Comparison of ENCODE assay signal across 17 cellular contexts in the genomic region with DNA sequence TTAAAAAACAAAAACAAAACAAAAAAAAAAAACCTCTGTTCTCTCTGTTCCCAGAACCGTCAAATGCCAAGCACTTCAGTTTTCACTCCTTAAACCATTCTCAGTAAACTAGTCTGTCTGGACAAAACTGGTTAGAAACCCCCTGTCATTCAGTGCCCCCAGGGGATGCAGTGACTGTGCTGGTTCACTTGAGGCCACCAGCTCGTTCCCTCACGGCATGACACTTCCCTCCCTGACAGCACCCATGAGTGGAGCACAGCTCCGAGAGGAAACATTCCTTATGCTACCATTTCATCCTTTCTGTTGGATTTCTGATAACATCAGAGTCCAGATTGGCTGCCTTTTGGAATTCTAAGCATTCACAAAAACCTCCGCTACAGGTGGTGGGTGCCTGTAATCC.
DNase-seq lines count a peak whose midpoint lies in the region; ATAC-seq and TF ChIP-seq lines count a peak whose summit lies in the region.
"Had no signal": no experiment of that assay in that cellular context is flagged by ENCODE, and none has a peak within 500 bp of the region (broad histone marks: within the 10 kb centered on the region; RNA-seq: fewer than 3 reads in every experiment).

No MANE protein-coding gene starts in this region.

- TF ChIP-seq CTCF in A673 (conservative IDR thresholded peaks at IDR 0.05; ENCODE audit: low read depth, low read length) = no peak
- no peak for TF ChIP-seq CTCF in IMR-90 (conservative IDR thresholded peaks at IDR 0.05; ENCODE audit: low read depth, low read length)
- TF ChIP-seq CTCF in type B pancreatic cell (conservative IDR thresholded peaks at IDR 0.05) = no peak

- dilution Hi-C loops in IMR-90 (cut with HindIII; ENCODE audit: low sequenced_read_pairs, unreplicated experiment) = no loop called here

- intact Hi-C loops in A673 (cut with micrococcal nuclease; ENCODE audit: unreplicated experiment) = no loop called here
- intact Hi-C loops in IMR-90 (cut with micrococcal nuclease) = no loop called here

- CTCF ChIA-PET in A673 (lab: Charles Lee) = no interaction called here
- CTCF ChIA-PET in IMR-90 (lab: Yijun Ruan, JAX) = no interaction called here

- H4K8ac ChIP-seq in IMR-90 (ENCODE audit: low read depth in 2 of 2, low read length in 2 of 2) = no peak overlapping the region

- no peak overlapping the region for H3K18ac ChIP-seq in IMR-90 (ENCODE audit: low read depth, low read length)

- in situ Hi-C loops in IMR-90 (cut with MboI; ENCODE audit: low sequenced_read_pairs) = no loop called here

- ATAC-seq in IMR-90 (ENCODE audit: low read depth) = no peak
- no peak for ATAC-seq in HG02678 (IDR thresholded peaks at IDR 0.05; ENCODE audit: unreplicated experiment)

- POLR2A ChIA-PET in A673 (lab: Charles Lee; ENCODE audit: low non-redundant PET) = no interaction called here
- POLR2A ChIA-PET in IMR-90 (lab: Charles Lee; ENCODE audit: unreplicated experiment) = interaction anchor here (0.6 kb wide), 1 partner anchor 255 kb away, joined by 9 read pairs; no protein-coding TSS in a partner anchor

- no peak overlapping the region for H3K4ac ChIP-seq in IMR-90 (ENCODE audit: low read depth, low read length)

- no peaks in the 10 kb centered on the region for H3K36me3 ChIP-seq in A673 (ENCODE audit: insufficient read depth, low read length, poor library complexity, severe bottlenecking)
- peaks cover 13% of the 10 kb centered on the region for H3K36me3 ChIP-seq in IMR-90 (ENCODE audit: control insufficient read depth, insufficient read depth, low read length)

- H2BK15ac ChIP-seq in IMR-90 (ENCODE audit: low read depth, low read length) = no peak overlapping the region

- H3K36me3 Mint-ChIP-seq in type B pancreatic cell = peaks cover 17% of the 10 kb centered on the region

- H3K4me3 ChIP-seq in A673 (ENCODE audit: low read depth, low read length, poor library complexity, severe bottlenecking) (no peak overlapping the region), IMR-90 (ENCODE audit: insufficient read depth, low read depth, low read length) (no peak overlapping the region)

- TF ChIP-seq POLR2A in IMR-90 (IDR thresholded peaks at IDR 0.05; ENCODE audit: low read depth, low read length) = no peak

- no peak overlapping the region for H3K14ac ChIP-seq in IMR-90 (replicated peaks; ENCODE audit: low read depth, low read length)

- peak overlapping the region; percentile 12 for H2AK9ac ChIP-seq in IMR-90 (replicated peaks; ENCODE audit: low read depth, low read length, poor library complexity)

- no peak overlapping the region for H3K27ac ChIP-seq in A673 (ENCODE audit: low read depth, low read length, poor library complexity, severe bottlenecking)
- no peak overlapping the region for H3K27ac ChIP-seq in IMR-90 (ENCODE audit: insufficient read depth, low read length)
- H3K27ac ChIP-seq: KMS-11 had no signal

- BruUV-seq in A673 (replicated peaks; lab: Mats Ljungman, UMichigan) = no TSS peak
- BruUV-seq in IMR-90 (replicated peaks; lab: Mats Ljungman, UMichigan) = no TSS peak

- H3K4me1 ChIP-seq in A673 (ENCODE audit: insufficient read depth, low read length, poor library complexity, severe bottlenecking) = no peaks in the 10 kb centered on the region
- H3K4me1 ChIP-seq in IMR-90 (ENCODE audit: control insufficient read depth, insufficient read depth, low read length) = no peaks in the 10 kb centered on the region

- no peaks in the 10 kb centered on the region for H4K20me1 ChIP-seq in IMR-90 (ENCODE audit: insufficient read depth, low read length)

- peak overlapping the region; percentile 39 for H3K4me3 Mint-ChIP-seq in type B pancreatic cell
- H3K4me3 Mint-ChIP-seq: CD4-positive, alpha-beta T cell; HFFc6 had no signal

- no peaks in the 10 kb centered on the region for H3K27me3 ChIP-seq in A673 (replicated peaks; ENCODE audit: insufficient read depth, low read depth, low read length, poor library complexity)
- H3K27me3 ChIP-seq in IMR-90 (ENCODE audit: control insufficient read depth, insufficient read depth, low read length) = no peaks in the 10 kb centered on the region

- no peak overlapping the region; the same call in 1 of the 2 replicates for H3K23ac ChIP-seq in IMR-90 (ENCODE audit: low read depth, low read length)

- H4K91ac ChIP-seq in IMR-90 (ENCODE audit: insufficient read depth, low read depth, low read length) = no peak overlapping the region

- no peaks in the 10 kb centered on the region for H3K9me3 Mint-ChIP-seq in type B pancreatic cell
- H3K9me3 Mint-ChIP-seq: CD4-positive, alpha-beta T cell; HFFc6 had no signal

- 89% methylated on average over 2 of the region's 5 CpGs; no CpG with 5 or more reads in 1 of the 2 experiments for WGBS in IMR-90 (ENCODE audit: extremely low coverage in 2 of 2, insufficient read length in 1 of 2), 2 experiments

- no peak overlapping the region for H2BK120ac ChIP-seq in IMR-90 (ENCODE audit: low read depth, low read length)

- no peak overlapping the region for H3K4me2 ChIP-seq in IMR-90 (ENCODE audit: low read depth, low read length)
- H3K4me2 ChIP-seq: KMS-11 had no signal

- DNase-seq in A673 (ENCODE audit: low spot score) (peak; percentile 11), IMR-90 (no peak), islet precursor cell (peak; percentile 88), type B pancreatic cell (ENCODE audit: extremely low spot score, unreplicated experiment) (no peak), NCI-H2171 (lab: John Stamatoyannopoulos, UW) (no peak)
- DNase-seq in activated T-cell treated with anti-CD3 and anti-CD28 coated beads, Interleukin-2, amount 50 U/mL, for 1 hour = no peak
- DNase-seq: 8988T; ACHN; C1 segment of cervical spinal cord; CD4-positive, alpha-beta T cell; DMS153; EL; GDM1; HCEC 1CT; HFFc6 had no signal

- H3K9me3 ChIP-seq in A673 (ENCODE audit: low read depth, low read length, poor library complexity, severe bottlenecking) (no peaks in the 10 kb centered on the region), IMR-90 (ENCODE audit: control insufficient read depth, insufficient read depth, low read length) (no peaks in the 10 kb centered on the region)

- H4K5ac ChIP-seq in IMR-90 (ENCODE audit: low read depth, low read length) = no peak overlapping the region

- no peak overlapping the region for H2BK20ac ChIP-seq in IMR-90 (ENCODE audit: low read depth, low read length)

- no peak overlapping the region for H2AFZ ChIP-seq in IMR-90 (replicated peaks; ENCODE audit: low read length, poor library complexity)

- no peaks in the 10 kb centered on the region for H3K9me1 ChIP-seq in IMR-90 (ENCODE audit: insufficient read depth, low read length)

- no peaks in the 10 kb centered on the region for H3K27me3 Mint-ChIP-seq in type B pancreatic cell

- H2BK5ac ChIP-seq in IMR-90 (ENCODE audit: low read depth, low read length, poor library complexity, severe bottlenecking) = no peak overlapping the region

- TF ChIP-seq RAD21 in IMR-90 (IDR thresholded peaks at IDR 0.05; ENCODE audit: low read length) = no peak

- no peak overlapping the region for H3K9ac ChIP-seq in IMR-90 (ENCODE audit: low read depth, low read length)
- H3K9ac ChIP-seq: KMS-11 had no signal

- peak overlapping the region; percentile 72 for H3K27ac Mint-ChIP-seq in type B pancreatic cell
- H3K27ac Mint-ChIP-seq: CD4-positive, alpha-beta T cell; HFFc6 had no signal

- no peaks in the 10 kb centered on the region for H3K79me1 ChIP-seq in IMR-90 (ENCODE audit: low read depth in 1 of 2, low read length in 2 of 2)

- H3K56ac ChIP-seq in IMR-90 (ENCODE audit: extremely low read depth, insufficient read depth, low read length) = no peak overlapping the region

- no peak overlapping the region for H2AK5ac ChIP-seq in IMR-90 (ENCODE audit: low read depth, low read length)

- H3K4me1 Mint-ChIP-seq in type B pancreatic cell (ENCODE audit: unreplicated experiment) = peaks cover 50% of the 10 kb centered on the region

TF ChIP-seq in IMR-90, 13 proteins besides CTCF, POLR2A, EP300 and RAD21:
- TF ChIP-seq MAFK (IDR thresholded peaks at IDR 0.05; ENCODE audit: low read depth, low read length) (no peak), FOS (IDR thresholded peaks at IDR 0.05; ENCODE audit: low read depth, low read length) (no peak), CEBPB (IDR thresholded peaks at IDR 0.05; ENCODE audit: low read depth, low read length) (no peak), RCOR1 (IDR thresholded peaks at IDR 0.05; ENCODE audit: insufficient replicate concordance, low read length) (no peak), NFE2L2 (IDR thresholded peaks at IDR 0.05; ENCODE audit: low read depth, low read length) (no peak), MXI1 (IDR thresholded peaks at IDR 0.05; ENCODE audit: borderline replicate concordance, low read depth, low read length) (no peak), CHD1 (IDR thresholded peaks at IDR 0.05; ENCODE audit: low read depth, low read length) (no peak), RFX5 (IDR thresholded peaks at IDR 0.05; ENCODE audit: low read depth, low read length) (no peak), MAZ (IDR thresholded peaks at IDR 0.05; ENCODE audit: borderline replicate concordance, low read depth, low read length) (no peak), SMC3 (IDR thresholded peaks at IDR 0.05; ENCODE audit: low read depth, low read length) (no peak), BHLHE40 (IDR thresholded peaks at IDR 0.05; ENCODE audit: low read depth, low read length) (no peak)
- TF ChIP-seq, protein P1, sequence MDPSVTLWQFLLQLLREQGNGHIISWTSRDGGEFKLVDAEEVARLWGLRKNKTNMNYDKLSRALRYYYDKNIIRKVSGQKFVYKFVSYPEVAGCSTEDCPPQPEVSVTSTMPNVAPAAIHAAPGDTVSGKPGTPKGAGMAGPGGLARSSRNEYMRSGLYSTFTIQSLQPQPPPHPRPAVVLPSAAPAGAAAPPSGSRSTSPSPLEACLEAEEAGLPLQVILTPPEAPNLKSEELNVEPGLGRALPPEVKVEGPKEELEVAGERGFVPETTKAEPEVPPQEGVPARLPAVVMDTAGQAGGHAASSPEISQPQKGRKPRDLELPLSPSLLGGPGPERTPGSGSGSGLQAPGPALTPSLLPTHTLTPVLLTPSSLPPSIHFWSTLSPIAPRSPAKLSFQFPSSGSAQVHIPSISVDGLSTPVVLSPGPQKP (IDR thresholded peaks at IDR 0.05; ENCODE audit: borderline replicate concordance, low read depth, low read length) = no peak
- TF ChIP-seq, protein P2, sequence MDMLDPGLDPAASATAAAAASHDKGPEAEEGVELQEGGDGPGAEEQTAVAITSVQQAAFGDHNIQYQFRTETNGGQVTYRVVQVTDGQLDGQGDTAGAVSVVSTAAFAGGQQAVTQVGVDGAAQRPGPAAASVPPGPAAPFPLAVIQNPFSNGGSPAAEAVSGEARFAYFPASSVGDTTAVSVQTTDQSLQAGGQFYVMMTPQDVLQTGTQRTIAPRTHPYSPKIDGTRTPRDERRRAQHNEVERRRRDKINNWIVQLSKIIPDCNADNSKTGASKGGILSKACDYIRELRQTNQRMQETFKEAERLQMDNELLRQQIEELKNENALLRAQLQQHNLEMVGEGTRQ (IDR thresholded peaks at IDR 0.05; ENCODE audit: low read depth, low read length) = no peak

Comparison
In these comparisons a context has a peak if more than half of its experiments do, and no peak if none do; other contexts are left out.
1. DNase-seq: peak in A673 (single experiment) and islet precursor cell (single experiment); none in IMR-90 (single experiment), type B pancreatic cell (single experiment), NCI-H2171 (single experiment) and activated T-cell treated with anti-CD3 and anti-CD28 coated beads, Interleukin-2, amount 50 U/mL, for 1 hour (single experiment).